In the genomic region with DNA sequence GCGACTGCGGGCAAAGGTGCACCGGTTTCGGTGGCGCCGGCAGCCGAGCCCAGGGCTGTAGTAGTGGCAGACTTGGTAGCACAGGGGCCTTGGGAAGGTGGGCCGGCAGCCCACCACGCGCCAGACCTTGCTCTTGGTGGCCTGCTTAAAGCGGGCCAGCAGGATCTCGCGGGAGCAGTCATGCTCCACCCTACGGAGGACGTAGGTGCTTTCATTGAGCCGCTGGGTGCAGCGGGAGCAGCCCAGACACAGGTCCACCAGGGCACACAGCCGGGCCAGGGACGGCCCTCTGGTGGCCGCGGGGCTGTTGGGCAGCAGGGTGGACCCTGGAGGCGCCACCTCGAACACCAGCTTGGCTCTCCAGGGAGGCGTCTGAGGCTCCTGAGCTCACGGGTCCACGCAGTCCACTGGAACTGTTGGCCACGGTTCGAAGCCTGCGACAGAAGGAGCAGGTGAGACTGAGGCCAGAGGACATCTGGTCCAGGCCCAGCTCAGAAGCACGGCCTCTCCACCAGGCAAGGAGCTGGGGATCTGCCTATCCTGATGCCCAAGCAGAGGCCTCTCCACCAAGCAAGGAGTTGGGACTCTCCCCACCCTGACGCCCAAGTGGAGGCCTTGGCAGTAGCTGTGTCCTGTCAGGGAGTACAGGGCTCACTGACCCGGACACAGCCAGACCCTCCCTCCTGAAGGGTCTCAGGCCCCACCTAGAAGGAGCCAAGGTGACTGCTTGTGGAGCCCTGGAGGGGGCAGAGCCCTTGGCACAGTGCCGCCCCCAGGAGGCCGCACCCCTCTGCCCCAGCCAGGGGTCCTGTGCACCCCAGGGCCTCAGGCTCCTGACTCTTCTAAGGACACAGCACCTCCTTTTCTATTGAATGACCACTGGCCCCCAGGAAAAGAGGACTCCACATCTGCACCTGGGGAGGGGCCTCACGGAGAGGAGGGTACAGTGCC, we compare ENCODE assay signal across 1 cellular context.
A peak's percentile ranks its signal among the peaks of the same experiment; 100 is the strongest.
TF ChIP-seq lines count a peak whose summit lies in the region.

No MANE protein-coding gene starts in this region.

TF ChIP-seq in HepG2, 621 proteins besides CTCF, POLR2A, EP300 and RAD21 (continued from another document and continues in another):
- TF ChIP-seq, protein P1, sequence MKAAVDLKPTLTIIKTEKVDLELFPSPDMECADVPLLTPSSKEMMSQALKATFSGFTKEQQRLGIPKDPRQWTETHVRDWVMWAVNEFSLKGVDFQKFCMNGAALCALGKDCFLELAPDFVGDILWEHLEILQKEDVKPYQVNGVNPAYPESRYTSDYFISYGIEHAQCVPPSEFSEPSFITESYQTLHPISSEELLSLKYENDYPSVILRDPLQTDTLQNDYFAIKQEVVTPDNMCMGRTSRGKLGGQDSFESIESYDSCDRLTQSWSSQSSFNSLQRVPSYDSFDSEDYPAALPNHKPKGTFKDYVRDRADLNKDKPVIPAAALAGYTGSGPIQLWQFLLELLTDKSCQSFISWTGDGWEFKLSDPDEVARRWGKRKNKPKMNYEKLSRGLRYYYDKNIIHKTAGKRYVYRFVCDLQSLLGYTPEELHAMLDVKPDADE (CRISPR knock-in tag; IDR thresholded peaks at IDR 0.05) = no peak
- peak; percentile 15; the same call in 1 of the 2 replicates for TF ChIP-seq NFKB2 (CRISPR knock-in tag; IDR thresholded peaks at IDR 0.05; ENCODE audit: borderline replicate concordance)
- TF ChIP-seq ZNF430 (CRISPR knock-in tag; IDR thresholded peaks at IDR 0.05) = no peak
- no peak for TF ChIP-seq ZNF10 (CRISPR knock-in tag; IDR thresholded peaks at IDR 0.05; ENCODE audit: borderline replicate concordance, low read depth)
- 0 out of 2 replicates have a peak, but pooled peaks have one; percentile 23 for TF ChIP-seq ZNF619 (CRISPR knock-in tag; IDR thresholded peaks at IDR 0.05)
- TF ChIP-seq, protein P2, sequence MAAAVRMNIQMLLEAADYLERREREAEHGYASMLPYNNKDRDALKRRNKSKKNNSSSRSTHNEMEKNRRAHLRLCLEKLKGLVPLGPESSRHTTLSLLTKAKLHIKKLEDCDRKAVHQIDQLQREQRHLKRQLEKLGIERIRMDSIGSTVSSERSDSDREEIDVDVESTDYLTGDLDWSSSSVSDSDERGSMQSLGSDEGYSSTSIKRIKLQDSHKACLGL (CRISPR knock-in tag; IDR thresholded peaks at IDR 0.05) = 0 out of 2 replicates have a peak, but pooled peaks have one; percentile 60
- TF ChIP-seq, protein P3, sequence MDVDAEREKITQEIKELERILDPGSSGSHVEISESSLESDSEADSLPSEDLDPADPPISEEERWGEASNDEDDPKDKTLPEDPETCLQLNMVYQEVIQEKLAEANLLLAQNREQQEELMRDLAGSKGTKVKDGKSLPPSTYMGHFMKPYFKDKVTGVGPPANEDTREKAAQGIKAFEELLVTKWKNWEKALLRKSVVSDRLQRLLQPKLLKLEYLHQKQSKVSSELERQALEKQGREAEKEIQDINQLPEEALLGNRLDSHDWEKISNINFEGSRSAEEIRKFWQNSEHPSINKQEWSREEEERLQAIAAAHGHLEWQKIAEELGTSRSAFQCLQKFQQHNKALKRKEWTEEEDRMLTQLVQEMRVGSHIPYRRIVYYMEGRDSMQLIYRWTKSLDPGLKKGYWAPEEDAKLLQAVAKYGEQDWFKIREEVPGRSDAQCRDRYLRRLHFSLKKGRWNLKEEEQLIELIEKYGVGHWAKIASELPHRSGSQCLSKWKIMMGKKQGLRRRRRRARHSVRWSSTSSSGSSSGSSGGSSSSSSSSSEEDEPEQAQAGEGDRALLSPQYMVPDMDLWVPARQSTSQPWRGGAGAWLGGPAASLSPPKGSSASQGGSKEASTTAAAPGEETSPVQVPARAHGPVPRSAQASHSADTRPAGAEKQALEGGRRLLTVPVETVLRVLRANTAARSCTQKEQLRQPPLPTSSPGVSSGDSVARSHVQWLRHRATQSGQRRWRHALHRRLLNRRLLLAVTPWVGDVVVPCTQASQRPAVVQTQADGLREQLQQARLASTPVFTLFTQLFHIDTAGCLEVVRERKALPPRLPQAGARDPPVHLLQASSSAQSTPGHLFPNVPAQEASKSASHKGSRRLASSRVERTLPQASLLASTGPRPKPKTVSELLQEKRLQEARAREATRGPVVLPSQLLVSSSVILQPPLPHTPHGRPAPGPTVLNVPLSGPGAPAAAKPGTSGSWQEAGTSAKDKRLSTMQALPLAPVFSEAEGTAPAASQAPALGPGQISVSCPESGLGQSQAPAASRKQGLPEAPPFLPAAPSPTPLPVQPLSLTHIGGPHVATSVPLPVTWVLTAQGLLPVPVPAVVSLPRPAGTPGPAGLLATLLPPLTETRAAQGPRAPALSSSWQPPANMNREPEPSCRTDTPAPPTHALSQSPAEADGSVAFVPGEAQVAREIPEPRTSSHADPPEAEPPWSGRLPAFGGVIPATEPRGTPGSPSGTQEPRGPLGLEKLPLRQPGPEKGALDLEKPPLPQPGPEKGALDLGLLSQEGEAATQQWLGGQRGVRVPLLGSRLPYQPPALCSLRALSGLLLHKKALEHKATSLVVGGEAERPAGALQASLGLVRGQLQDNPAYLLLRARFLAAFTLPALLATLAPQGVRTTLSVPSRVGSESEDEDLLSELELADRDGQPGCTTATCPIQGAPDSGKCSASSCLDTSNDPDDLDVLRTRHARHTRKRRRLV (CRISPR knock-in tag; IDR thresholded peaks at IDR 0.05) = no peak
- TF ChIP-seq MED13 (CRISPR knock-in tag; IDR thresholded peaks at IDR 0.05) = no peak
- TF ChIP-seq ETV5 (CRISPR knock-in tag; IDR thresholded peaks at IDR 0.05; ENCODE audit: borderline replicate concordance) = 0 out of 2 replicates have a peak, but pooled peaks have one; percentile 11
- TF ChIP-seq ZNF724P (CRISPR knock-in tag; IDR thresholded peaks at IDR 0.05; ENCODE audit: borderline replicate concordance) = no peak
- no peak for TF ChIP-seq ZNF335 (CRISPR knock-in tag; IDR thresholded peaks at IDR 0.05)
- TF ChIP-seq ZNF550 (CRISPR knock-in tag; IDR thresholded peaks at IDR 0.05; ENCODE audit: borderline replicate concordance) = no peak
- no peak for TF ChIP-seq ZNF780A (CRISPR knock-in tag; IDR thresholded peaks at IDR 0.05)
- no peak for TF ChIP-seq NCOR1 (IDR thresholded peaks at IDR 0.05; ENCODE audit: borderline replicate concordance, low read length)
- no peak for TF ChIP-seq MXD4 (CRISPR knock-in tag; IDR thresholded peaks at IDR 0.05)
- TF ChIP-seq ZBTB7A (CRISPR knock-in tag; IDR thresholded peaks at IDR 0.05) = peak; percentile 86; the same call in 1 of the 2 replicates
- TF ChIP-seq SKI (IDR thresholded peaks at IDR 0.05; ENCODE audit: partially characterized antibody) = peak; percentile 81
- no peak for TF ChIP-seq KAT2B (IDR thresholded peaks at IDR 0.05; ENCODE audit: borderline replicate concordance, low read depth, low read length)
- TF ChIP-seq, protein P4, sequence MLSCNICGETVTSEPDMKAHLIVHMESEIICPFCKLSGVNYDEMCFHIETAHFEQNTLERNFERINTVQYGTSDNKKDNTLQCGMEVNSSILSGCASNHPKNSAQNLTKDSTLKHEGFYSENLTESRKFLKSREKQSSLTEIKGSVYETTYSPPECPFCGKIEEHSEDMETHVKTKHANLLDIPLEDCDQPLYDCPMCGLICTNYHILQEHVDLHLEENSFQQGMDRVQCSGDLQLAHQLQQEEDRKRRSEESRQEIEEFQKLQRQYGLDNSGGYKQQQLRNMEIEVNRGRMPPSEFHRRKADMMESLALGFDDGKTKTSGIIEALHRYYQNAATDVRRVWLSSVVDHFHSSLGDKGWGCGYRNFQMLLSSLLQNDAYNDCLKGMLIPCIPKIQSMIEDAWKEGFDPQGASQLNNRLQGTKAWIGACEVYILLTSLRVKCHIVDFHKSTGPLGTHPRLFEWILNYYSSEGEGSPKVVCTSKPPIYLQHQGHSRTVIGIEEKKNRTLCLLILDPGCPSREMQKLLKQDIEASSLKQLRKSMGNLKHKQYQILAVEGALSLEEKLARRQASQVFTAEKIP (CRISPR knock-in tag; IDR thresholded peaks at IDR 0.05; ENCODE audit: borderline replicate concordance) = no peak
- TF ChIP-seq ZNF768 (CRISPR knock-in tag; IDR thresholded peaks at IDR 0.05) = peak; percentile 48; the same call in 1 of the 2 replicates
- no peak for TF ChIP-seq ZNF496 (CRISPR knock-in tag; IDR thresholded peaks at IDR 0.05; ENCODE audit: insufficient replicate concordance)
- TF ChIP-seq ZNF558 (CRISPR knock-in tag; IDR thresholded peaks at IDR 0.05; ENCODE audit: borderline replicate concordance) = no peak
- no peak for TF ChIP-seq KMT2B (CRISPR knock-in tag; IDR thresholded peaks at IDR 0.05)
- TF ChIP-seq, protein P5, sequence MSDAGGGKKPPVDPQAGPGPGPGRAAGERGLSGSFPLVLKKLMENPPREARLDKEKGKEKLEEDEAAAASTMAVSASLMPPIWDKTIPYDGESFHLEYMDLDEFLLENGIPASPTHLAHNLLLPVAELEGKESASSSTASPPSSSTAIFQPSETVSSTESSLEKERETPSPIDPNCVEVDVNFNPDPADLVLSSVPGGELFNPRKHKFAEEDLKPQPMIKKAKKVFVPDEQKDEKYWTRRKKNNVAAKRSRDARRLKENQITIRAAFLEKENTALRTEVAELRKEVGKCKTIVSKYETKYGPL (CRISPR knock-in tag; IDR thresholded peaks at IDR 0.05) = no peak
- no peak for TF ChIP-seq ZNF547 (CRISPR knock-in tag; IDR thresholded peaks at IDR 0.05)
- TF ChIP-seq CEBPB (IDR thresholded peaks at IDR 0.05; ENCODE audit: borderline replicate concordance, low read depth, low read length) = no peak
- no peak for TF ChIP-seq ZSCAN9 (CRISPR knock-in tag; IDR thresholded peaks at IDR 0.05; ENCODE audit: borderline replicate concordance)
- 0 out of 2 replicates have a peak, but pooled peaks have one; percentile 26 for TF ChIP-seq ZNF747 (CRISPR knock-in tag; IDR thresholded peaks at IDR 0.05; ENCODE audit: borderline replicate concordance)
- TF ChIP-seq ZFP36L1 (CRISPR knock-in tag; IDR thresholded peaks at IDR 0.05) = no peak
- TF ChIP-seq, protein P6, sequence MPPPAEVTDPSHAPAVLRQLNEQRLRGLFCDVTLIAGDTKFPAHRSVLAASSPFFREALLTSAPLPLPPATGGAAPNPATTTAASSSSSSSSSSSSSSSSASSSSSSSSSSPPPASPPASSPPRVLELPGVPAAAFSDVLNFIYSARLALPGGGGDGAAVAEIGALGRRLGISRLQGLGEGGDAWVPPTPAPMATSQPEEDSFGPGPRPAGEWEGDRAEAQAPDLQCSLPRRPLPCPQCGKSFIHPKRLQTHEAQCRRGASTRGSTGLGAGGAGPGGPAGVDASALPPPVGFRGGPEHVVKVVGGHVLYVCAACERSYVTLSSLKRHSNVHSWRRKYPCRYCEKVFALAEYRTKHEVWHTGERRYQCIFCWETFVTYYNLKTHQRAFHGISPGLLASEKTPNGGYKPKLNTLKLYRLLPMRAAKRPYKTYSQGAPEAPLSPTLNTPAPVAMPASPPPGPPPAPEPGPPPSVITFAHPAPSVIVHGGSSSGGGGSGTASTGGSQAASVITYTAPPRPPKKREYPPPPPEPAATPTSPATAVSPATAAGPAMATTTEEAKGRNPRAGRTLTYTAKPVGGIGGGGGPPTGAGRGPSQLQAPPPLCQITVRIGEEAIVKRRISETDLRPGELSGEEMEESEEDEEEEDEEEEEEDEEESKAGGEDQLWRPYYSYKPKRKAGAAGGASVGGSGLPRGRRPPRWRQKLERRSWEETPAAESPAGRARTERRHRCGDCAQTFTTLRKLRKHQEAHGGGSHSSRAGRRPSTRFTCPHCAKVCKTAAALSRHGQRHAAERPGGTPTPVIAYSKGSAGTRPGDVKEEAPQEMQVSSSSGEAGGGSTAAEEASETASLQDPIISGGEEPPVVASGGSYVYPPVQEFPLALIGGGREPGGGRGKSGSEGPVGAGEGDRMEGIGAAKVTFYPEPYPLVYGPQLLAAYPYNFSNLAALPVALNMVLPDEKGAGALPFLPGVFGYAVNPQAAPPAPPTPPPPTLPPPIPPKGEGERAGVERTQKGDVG (CRISPR knock-in tag; IDR thresholded peaks at IDR 0.05; ENCODE audit: borderline replicate concordance) = peak; percentile 67; the same call in 1 of the 2 replicates
- peak; percentile 32; the same call in 1 of the 2 replicates for TF ChIP-seq MAZ (IDR thresholded peaks at IDR 0.05; ENCODE audit: borderline replicate concordance, low read depth, low read length)
- TF ChIP-seq MAZ (CRISPR knock-in tag; IDR thresholded peaks at IDR 0.05; ENCODE audit: low read depth) = peak; percentile 44; the same call in 1 of the 2 replicates
- TF ChIP-seq RBFOX2 (IDR thresholded peaks at IDR 0.05; ENCODE audit: low read depth, low read length) = peak; percentile 35; the same call in 1 of the 2 replicates
- TF ChIP-seq, protein P7, sequence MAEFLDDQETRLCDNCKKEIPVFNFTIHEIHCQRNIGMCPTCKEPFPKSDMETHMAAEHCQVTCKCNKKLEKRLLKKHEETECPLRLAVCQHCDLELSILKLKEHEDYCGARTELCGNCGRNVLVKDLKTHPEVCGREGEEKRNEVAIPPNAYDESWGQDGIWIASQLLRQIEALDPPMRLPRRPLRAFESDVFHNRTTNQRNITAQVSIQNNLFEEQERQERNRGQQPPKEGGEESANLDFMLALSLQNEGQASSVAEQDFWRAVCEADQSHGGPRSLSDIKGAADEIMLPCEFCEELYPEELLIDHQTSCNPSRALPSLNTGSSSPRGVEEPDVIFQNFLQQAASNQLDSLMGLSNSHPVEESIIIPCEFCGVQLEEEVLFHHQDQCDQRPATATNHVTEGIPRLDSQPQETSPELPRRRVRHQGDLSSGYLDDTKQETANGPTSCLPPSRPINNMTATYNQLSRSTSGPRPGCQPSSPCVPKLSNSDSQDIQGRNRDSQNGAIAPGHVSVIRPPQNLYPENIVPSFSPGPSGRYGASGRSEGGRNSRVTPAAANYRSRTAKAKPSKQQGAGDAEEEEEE (CRISPR knock-in tag; IDR thresholded peaks at IDR 0.05; ENCODE audit: borderline replicate concordance) = no peak
- TF ChIP-seq SOX13 (IDR thresholded peaks at IDR 0.05) = no peak
- no peak for TF ChIP-seq SOX13 (CRISPR knock-in tag; conservative IDR thresholded peaks at IDR 0.05 in 1 of 2, IDR thresholded peaks at IDR 0.05 in 1 of 2)
- TF ChIP-seq, protein P8, sequence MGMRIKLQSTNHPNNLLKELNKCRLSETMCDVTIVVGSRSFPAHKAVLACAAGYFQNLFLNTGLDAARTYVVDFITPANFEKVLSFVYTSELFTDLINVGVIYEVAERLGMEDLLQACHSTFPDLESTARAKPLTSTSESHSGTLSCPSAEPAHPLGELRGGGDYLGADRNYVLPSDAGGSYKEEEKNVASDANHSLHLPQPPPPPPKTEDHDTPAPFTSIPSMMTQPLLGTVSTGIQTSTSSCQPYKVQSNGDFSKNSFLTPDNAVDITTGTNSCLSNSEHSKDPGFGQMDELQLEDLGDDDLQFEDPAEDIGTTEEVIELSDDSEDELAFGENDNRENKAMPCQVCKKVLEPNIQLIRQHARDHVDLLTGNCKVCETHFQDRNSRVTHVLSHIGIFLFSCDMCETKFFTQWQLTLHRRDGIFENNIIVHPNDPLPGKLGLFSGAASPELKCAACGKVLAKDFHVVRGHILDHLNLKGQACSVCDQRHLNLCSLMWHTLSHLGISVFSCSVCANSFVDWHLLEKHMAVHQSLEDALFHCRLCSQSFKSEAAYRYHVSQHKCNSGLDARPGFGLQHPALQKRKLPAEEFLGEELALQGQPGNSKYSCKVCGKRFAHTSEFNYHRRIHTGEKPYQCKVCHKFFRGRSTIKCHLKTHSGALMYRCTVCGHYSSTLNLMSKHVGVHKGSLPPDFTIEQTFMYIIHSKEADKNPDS (CRISPR knock-in tag; IDR thresholded peaks at IDR 0.05) = no peak
